ENCODE assay signal across 8 cellular contexts in genomic region chr12:124774462-124775167, GRCh38.
A peak's percentile ranks its signal among the peaks of the same experiment; 100 is the strongest.
DNase-seq lines count a peak whose midpoint lies in the region; ATAC-seq and TF ChIP-seq lines count a peak whose summit lies in the region.

No MANE protein-coding gene starts in this region.

- no peak overlapping the region for H3K4me3 ChIP-seq in OCI-LY1 (ENCODE audit: low read depth, low read length, poor library complexity, severe bottlenecking)
- peak overlapping the region; percentile 75 for H3K4me3 ChIP-seq in adipocyte (ENCODE audit: low read length)

- H3K27me3 ChIP-seq in OCI-LY1 (ENCODE audit: insufficient read depth, low read length) (peaks cover 9% of the 10 kb centered on the region; the same call in 1 of the 2 replicates), adipocyte (replicated peaks; ENCODE audit: control insufficient read depth, insufficient read depth, low read length) (no peaks in the 10 kb centered on the region)

- no peaks in the 10 kb centered on the region for H3K9me2 ChIP-seq in OCI-LY1 (ENCODE audit: low read depth, low read length)

- H3K27ac ChIP-seq in OCI-LY1 (ENCODE audit: low read depth, low read length, poor library complexity, severe bottlenecking), result no peak overlapping the region

- no peaks in the 10 kb centered on the region for H3K9me3 ChIP-seq in OCI-LY1 (ENCODE audit: low read length)
- H3K9me3 ChIP-seq in adipocyte (ENCODE audit: control insufficient read depth, low read length), result no peaks in the 10 kb centered on the region

- H3K9ac ChIP-seq in OCI-LY1 (ENCODE audit: low read length) (no peak overlapping the region), adipocyte (ENCODE audit: low read length) (peak overlapping the region; percentile 79)

- DNase-seq in adipocyte (ENCODE audit: low read depth) (peak; percentile 82), left lobe of liver (ENCODE audit: low spot score) (no peak), LoVo (ENCODE audit: low spot score) (no peak), NCI-H1105 treated with DMSO at 0.1 percent for 48 hours (lab: John Stamatoyannopoulos, UW) (no peak)
- DNase-seq in stimulated activated CD8-positive, alpha-beta memory T cell treated with anti-CD3 and anti-CD28 coated beads, Interleukin-15, amount 100 ng/mL, for 48 hours (ENCODE audit: low read depth in 2 of 2), result peak; percentile 79 to 81

- H4K20me1 ChIP-seq in OCI-LY1 (ENCODE audit: insufficient read depth, low read length), result no peaks in the 10 kb centered on the region

- peak overlapping the region; percentile 3; the same call in 1 of the 2 replicates for H3K4me2 ChIP-seq in OCI-LY1 (ENCODE audit: low read length)

- H2AFZ ChIP-seq in OCI-LY1 (ENCODE audit: low read length), result no peak overlapping the region

- peaks cover 9% of the 10 kb centered on the region for H3K4me1 ChIP-seq in OCI-LY1 (ENCODE audit: insufficient read depth, low read length, severe bottlenecking)
- peaks cover 68% of the 10 kb centered on the region for H3K4me1 ChIP-seq in adipocyte (ENCODE audit: control insufficient read depth, insufficient read depth, low read length)

- no peaks in the 10 kb centered on the region for H3K79me2 ChIP-seq in OCI-LY1 (ENCODE audit: insufficient read depth, low read length)

- no peaks in the 10 kb centered on the region for H3F3A ChIP-seq in OCI-LY1 (ENCODE audit: insufficient read depth, low read length)

- peak; percentile 52 for ATAC-seq in GM18519 (IDR thresholded peaks at IDR 0.05; ENCODE audit: low FRiP score, unreplicated experiment)
- ATAC-seq in HG02798 (IDR thresholded peaks at IDR 0.05; ENCODE audit: poor library complexity, unreplicated experiment), result peak; percentile 85
- peak; percentile 26 for ATAC-seq in left lobe of liver

- no peak for TF ChIP-seq CTCF in OCI-LY1 (IDR thresholded peaks at IDR 0.05; ENCODE audit: low read length)

- H3K36me3 ChIP-seq in OCI-LY1 (ENCODE audit: insufficient read depth, low read length) (no peaks in the 10 kb centered on the region), adipocyte (ENCODE audit: control insufficient read depth, insufficient read depth, low read length, severe bottlenecking) (no peaks in the 10 kb centered on the region)

Comparison
In these comparisons a context has a peak if more than half of its experiments do, and no peak if none do; other contexts are left out.
1. ATAC-seq: peak in every context shown above with its lines; median percentile 85 in HG02798; 52 in GM18519; 26 in left lobe of liver.
2. DNase-seq: peak in adipocyte (single experiment) and stimulated activated CD8-positive, alpha-beta memory T cell treated with anti-CD3 and anti-CD28 coated beads, Interleukin-15, amount 100 ng/mL, for 48 hours (2 of 2); none in left lobe of liver (single experiment), LoVo (single experiment) and NCI-H1105 treated with DMSO at 0.1 percent for 48 hours (single experiment).